Comparison of ENCODE assay signal across 7 cellular contexts in genomic region chr13:25165136-25165535, GRCh38. TPM values are rescaled to one million over a fixed set of nuclear protein-coding genes. Genes with fewer than 3 reads are reported as not detected.
"Had no signal": no experiment of that assay in that cellular context is flagged by ENCODE, and none has a peak within 500 bp of the region (broad histone marks: within the 10 kb centered on the region; RNA-seq: fewer than 3 reads in every experiment).

No MANE protein-coding gene starts in this region.

RNA-seq across cellular contexts. Expression of gene AMER2, which starts 7.0 kb away (rescaled TPM):
- total RNA-seq: activated CD8-positive, alpha-beta T cell treated with anti-CD3 and anti-CD28 coated beads, Interleukin-2, amount 10 ng/mL, durations not matched to agents 7 days and 5 days; activated naive CD8-positive, alpha-beta T cell treated with anti-CD3 and anti-CD28 coated beads, Interleukin-2, amount 10 ng/mL, durations not matched to agents 7 days and 5 days; aorta; Peyer's patch; Right ventricle myocardium superior; SJCRH30; T-helper 1 cell treated with Interleukin-12 subunit alpha and Interleukin-12 subunit beta and Interleukin-4 antibody, amounts not matched to agents 30 ng/mL and 1 ng/mL, for 36 hours had no signal
